23 cellular contexts compared by ENCODE assay signal in genomic region chr20:57791946-57792328, GRCh38.
DNase-seq lines count a peak whose midpoint lies in the region; ATAC-seq lines count a peak whose summit lies in the region.
"Had no signal": no experiment of that assay in that cellular context is flagged by ENCODE, and none has a peak within 500 bp of the region (broad histone marks: within the 10 kb centered on the region; RNA-seq: fewer than 3 reads in every experiment).

No MANE protein-coding gene starts in this region.

- peak; percentile 30 for ATAC-seq in Right ventricle myocardium superior (ENCODE audit: poor library complexity)
- ATAC-seq in Right ventricle myocardium inferior = no peak
- peak; percentile 47 to 53 for ATAC-seq in stimulated activated naive B cell treated with anti-CD40 and anti-IgM and Interleukin-4, amounts not matched to agents 10 μg/mL and 1 μg/mL and 100 μg/mL, for 72 hours (replicated peaks)
- no peak for ATAC-seq in GM19452 (IDR thresholded peaks at IDR 0.05; ENCODE audit: unreplicated experiment)
- ATAC-seq in HG02610 (IDR thresholded peaks at IDR 0.05; ENCODE audit: unreplicated experiment) = no peak
- ATAC-seq in GM19328 (IDR thresholded peaks at IDR 0.05; ENCODE audit: unreplicated experiment) = no peak
- ATAC-seq: activated T-cell treated with anti-CD3 and anti-CD28 coated beads, Interleukin-2, amount 50 U/mL, for 72 hours; foreskin keratinocyte had no signal

- peak overlapping the region; percentile 15 for H3K27ac Mint-ChIP-seq in stimulated activated naive B cell treated with anti-CD40 and anti-IgM and Interleukin-4, amounts not matched to agents 10 μg/mL and 1 μg/mL and 100 μg/mL, for 72 hours
- H3K27ac Mint-ChIP-seq: activated naive CD4-positive, alpha-beta T cell treated with anti-CD3 and anti-CD28 coated beads, Interleukin-2, amount 50 U/mL, for 24 hours; activated T-cell treated with anti-CD3 and anti-CD28 coated beads, Interleukin-2, amount 50 U/mL, for 72 hours; H9; type B pancreatic cell had no signal

- intact Hi-C loops in Right ventricle myocardium superior (cut with DNase I) (no loop called here), Right ventricle myocardium inferior (cut with DNase I) (no loop called here)

- H3K36me3 Mint-ChIP-seq in stimulated activated naive B cell treated with anti-CD40 and anti-IgM and Interleukin-4, amounts not matched to agents 10 μg/mL and 1 μg/mL and 100 μg/mL, for 72 hours = no peaks in the 10 kb centered on the region
- H3K36me3 Mint-ChIP-seq: activated naive CD4-positive, alpha-beta T cell treated with anti-CD3 and anti-CD28 coated beads, Interleukin-2, amount 50 U/mL, for 24 hours; naive B cell; type B pancreatic cell had no signal

- H3K4me3 Mint-ChIP-seq in stimulated activated naive B cell treated with anti-CD40 and anti-IgM and Interleukin-4, amounts not matched to agents 10 μg/mL and 1 μg/mL and 100 μg/mL, for 72 hours = no peak overlapping the region
- H3K4me3 Mint-ChIP-seq: activated naive CD4-positive, alpha-beta T cell treated with anti-CD3 and anti-CD28 coated beads, Interleukin-2, amount 50 U/mL, for 24 hours; activated T-cell treated with anti-CD3 and anti-CD28 coated beads, Interleukin-2, amount 50 U/mL, for 72 hours; H9; naive B cell; type B pancreatic cell had no signal

- peaks cover 6 to 7% of the 10 kb centered on the region in 2 donors for H3K9me3 Mint-ChIP-seq in stimulated activated naive B cell treated with anti-CD40 and anti-IgM and Interleukin-4, amounts not matched to agents 10 μg/mL and 1 μg/mL and 100 μg/mL, for 72 hours
- H3K9me3 Mint-ChIP-seq: activated naive CD4-positive, alpha-beta T cell treated with anti-CD3 and anti-CD28 coated beads, Interleukin-2, amount 50 U/mL, for 24 hours; activated T-cell treated with anti-CD3 and anti-CD28 coated beads, Interleukin-2, amount 50 U/mL, for 72 hours; naive B cell; type B pancreatic cell had no signal

- DNase-seq in Right ventricle myocardium superior (peak; percentile 47), Right ventricle myocardium inferior (ENCODE audit: missing footprints) (no peak), T1000 (lab: John Stamatoyannopoulos, UW) (peak; percentile 38), kidney tubule cell (ENCODE audit: low spot score) (peak; percentile 65)
- DNase-seq in stimulated activated naive B cell treated with anti-CD40 and anti-IgM and Interleukin-4, amounts not matched to agents 10 μg/mL and 1 μg/mL and 100 μg/mL, for 72 hours = no peak
- DNase-seq: activated CD4-positive, alpha-beta T cell treated with anti-CD3 and anti-CD28 coated beads for 48 hours; activated T-cell treated with anti-CD3 and anti-CD28 coated beads, Interleukin-2, amount 50 U/mL, for 72 hours; central memory CD4-positive, alpha-beta T cell; erythroblast; foreskin keratinocyte; H9; kidney glomerular epithelial cell; mesenchymal stem cell; MM.1S; naive B cell; NCI-H1436 treated with DMSO at 0.1 percent for 48 hours; NCI-H524 treated with DMSO at 0.1 percent for 48 hours; SW 1271 had no signal

- peaks cover 7 to 14% of the 10 kb centered on the region in 2 donors for H3K4me1 Mint-ChIP-seq in stimulated activated naive B cell treated with anti-CD40 and anti-IgM and Interleukin-4, amounts not matched to agents 10 μg/mL and 1 μg/mL and 100 μg/mL, for 72 hours
- H3K4me1 Mint-ChIP-seq: activated naive CD4-positive, alpha-beta T cell treated with anti-CD3 and anti-CD28 coated beads, Interleukin-2, amount 50 U/mL, for 24 hours had no signal

- H3K27me3 Mint-ChIP-seq in stimulated activated naive B cell treated with anti-CD40 and anti-IgM and Interleukin-4, amounts not matched to agents 10 μg/mL and 1 μg/mL and 100 μg/mL, for 72 hours = peaks cover 13 to 17% of the 10 kb centered on the region in 2 donors
- H3K27me3 Mint-ChIP-seq: activated naive CD4-positive, alpha-beta T cell treated with anti-CD3 and anti-CD28 coated beads, Interleukin-2, amount 50 U/mL, for 24 hours had no signal

Comparison
In these comparisons a context has a peak if more than half of its experiments do, and no peak if none do; other contexts are left out.
1. ATAC-seq: peak in Right ventricle myocardium superior (single experiment) and stimulated activated naive B cell treated with anti-CD40 and anti-IgM and Interleukin-4, amounts not matched to agents 10 μg/mL and 1 μg/mL and 100 μg/mL, for 72 hours (2 of 2); none in Right ventricle myocardium inferior (single experiment), GM19452 (single experiment), HG02610 (single experiment) and GM19328 (single experiment).
2. DNase-seq: peak in Right ventricle myocardium superior (single experiment), T1000 (single experiment) and kidney tubule cell (single experiment); none in Right ventricle myocardium inferior (single experiment) and stimulated activated naive B cell treated with anti-CD40 and anti-IgM and Interleukin-4, amounts not matched to agents 10 μg/mL and 1 μg/mL and 100 μg/mL, for 72 hours (single experiment).